Comparison of ENCODE assay signal across 9 cellular contexts in the genomic region with DNA sequence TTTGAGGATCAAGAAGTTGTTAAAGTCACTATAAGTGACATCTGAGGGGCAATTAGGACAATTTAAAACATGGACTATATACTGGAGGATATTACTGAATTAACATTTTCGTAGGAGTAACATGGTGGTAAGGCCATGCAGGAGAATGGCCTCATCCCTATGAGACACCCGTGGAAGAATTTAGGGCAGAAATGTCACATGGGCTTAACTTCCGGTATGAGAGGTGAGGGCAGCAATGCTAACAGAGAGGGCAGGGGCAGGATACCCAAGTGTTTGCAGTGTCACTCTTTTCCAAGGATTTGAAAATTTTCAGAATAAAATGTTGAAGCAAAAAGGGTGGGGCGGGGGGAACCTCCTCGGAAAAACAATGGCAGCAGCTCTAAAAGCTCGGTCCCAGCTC. TPM values are rescaled to one million over a fixed set of nuclear protein-coding genes. Genes with fewer than 3 reads are reported as not detected.
A peak's percentile ranks its signal among the peaks of the same experiment; 100 is the strongest.
DNase-seq lines count a peak whose midpoint lies in the region; ATAC-seq and TF ChIP-seq lines count a peak whose summit lies in the region.
"Had no signal": no experiment of that assay in that cellular context is flagged by ENCODE, and none has a peak within 500 bp of the region (broad histone marks: within the 10 kb centered on the region; RNA-seq: fewer than 3 reads in every experiment).

No MANE protein-coding gene starts in this region.

- ATAC-seq in WTC11: no peak
- ATAC-seq in right cardiac atrium: no peak

- no peaks in the 10 kb centered on the region for H3K27me3 ChIP-seq in right cardiac atrium (ENCODE audit: control insufficient read depth, insufficient read depth)
- no peaks in the 10 kb centered on the region for H3K27me3 ChIP-seq in smooth muscle cell (ENCODE audit: low read depth)

- H3K9ac ChIP-seq in smooth muscle cell (ENCODE audit: low read depth): peak overlapping the region; percentile 12

- intact Hi-C loops in right cardiac atrium (cut with DNase I): loop anchor here in 2 of 4 donors (5.0 to 10.0 kb wide), 2 partner anchors 42 to 49 kb away; a partner anchor contains a TSS

- no peak for TF ChIP-seq CTCF in WTC11 (IDR thresholded peaks at IDR 0.05)
- no peak for TF ChIP-seq CTCF in smooth muscle cell (IDR thresholded peaks at IDR 0.05; ENCODE audit: borderline replicate concordance, insufficient read depth, poor library complexity, severe bottlenecking)

- H3K36me3 ChIP-seq in smooth muscle cell (ENCODE audit: low read depth): no peaks in the 10 kb centered on the region

- H3K27ac Mint-ChIP-seq in WTC11: peak overlapping the region; percentile 88

- 0 out of 2 replicates have a peak overlapping the region, but pooled peaks have one; percentile 6 for H3K4me3 Mint-ChIP-seq in WTC11

- H3K9me3 ChIP-seq in right cardiac atrium (ENCODE audit: control insufficient read depth, low read length) (no peaks in the 10 kb centered on the region), smooth muscle cell (replicated peaks; ENCODE audit: low read depth) (no peaks in the 10 kb centered on the region)

- peak overlapping the region; percentile 76 for H3K4me2 ChIP-seq in smooth muscle cell

- no peaks in the 10 kb centered on the region; the same call in 1 of the 2 replicates for H3K27me3 Mint-ChIP-seq in WTC11 (ENCODE audit: low read depth)

- peaks cover 100% of the 10 kb centered on the region for H4K20me1 ChIP-seq in smooth muscle cell (ENCODE audit: low read depth)

- peaks cover 92% of the 10 kb centered on the region for H3K79me2 ChIP-seq in smooth muscle cell (ENCODE audit: low read depth)

- H3K4me1 ChIP-seq in right cardiac atrium (ENCODE audit: control insufficient read depth, insufficient read depth, low read length): peaks cover 34% of the 10 kb centered on the region
- H3K4me1 ChIP-seq in smooth muscle cell (ENCODE audit: low read depth): peaks cover 60% of the 10 kb centered on the region

- 42% methylated on average over 6 of the region's 6 CpGs for WGBS in right cardiac atrium
- WGBS in smooth muscle cell (ENCODE audit: low lambda C conversion rate): 68% methylated on average over 6 of the region's 6 CpGs

- H3K27ac ChIP-seq in right cardiac atrium (ENCODE audit: low read length) (peak overlapping the region; percentile 80), smooth muscle cell (ENCODE audit: low read depth) (peak overlapping the region; percentile 77)
- H3K27ac ChIP-seq: 22Rv1 had no signal

- POLR2A ChIA-PET in WTC11 (lab: Charles Lee): no interaction called here

- DNase-seq in DMS153 (lab: John Stamatoyannopoulos, UW) (peak; percentile 33), DMS153 treated with DMSO at 0.1 percent for 48 hours (lab: John Stamatoyannopoulos, UW; ENCODE audit: unreplicated experiment) (no peak), WTC11 (ENCODE audit: low spot score) (no peak), right cardiac atrium (no peak), smooth muscle cell (lab: John Stamatoyannopoulos, UW; ENCODE audit: unreplicated experiment) (no peak), NCI-H187 (lab: John Stamatoyannopoulos, UW) (no peak), NCI-H748 treated with DMSO at 0.1 percent for 48 hours (lab: John Stamatoyannopoulos, UW) (no peak), cerebellar nuclear complex (lab: John Stamatoyannopoulos, UW) (no peak)

- CTCF ChIA-PET in WTC11 (lab: Charles Lee): interaction anchor here (0.9 to 9.0 kb wide), 3 partner anchors 14 to 150 kb away, joined by 4 to 95 read pairs (median 10); no protein-coding TSS in a partner anchor

- H3F3A ChIP-seq in smooth muscle cell (ENCODE audit: low read depth): peaks cover 14% of the 10 kb centered on the region

- H2AFZ ChIP-seq in smooth muscle cell (ENCODE audit: low read depth): no peak overlapping the region

- no peaks in the 10 kb centered on the region for H3K9me3 Mint-ChIP-seq in WTC11

- H3K4me3 ChIP-seq in right cardiac atrium (ENCODE audit: low read length) (no peak overlapping the region), smooth muscle cell (peak overlapping the region; percentile 31)

- peaks cover 95% of the 10 kb centered on the region for H3K4me1 Mint-ChIP-seq in WTC11

- H3K36me3 Mint-ChIP-seq in WTC11: no peaks in the 10 kb centered on the region

TF ChIP-seq in WTC11, 78 proteins besides CTCF, POLR2A, EP300 and RAD21 (continues in another document):
- TF ChIP-seq ESRRA (CRISPR knock-in tag; IDR thresholded peaks at IDR 0.05; ENCODE audit: borderline replicate concordance) (no peak), RORB (CRISPR knock-in tag; IDR thresholded peaks at IDR 0.05) (no peak), TEAD4 (CRISPR knock-in tag; IDR thresholded peaks at IDR 0.05) (no peak), KAT7 (CRISPR knock-in tag; IDR thresholded peaks at IDR 0.05; ENCODE audit: borderline replicate concordance) (no peak), NR1H2 (CRISPR knock-in tag; IDR thresholded peaks at IDR 0.05) (no peak)
- TF ChIP-seq, protein P1, sequence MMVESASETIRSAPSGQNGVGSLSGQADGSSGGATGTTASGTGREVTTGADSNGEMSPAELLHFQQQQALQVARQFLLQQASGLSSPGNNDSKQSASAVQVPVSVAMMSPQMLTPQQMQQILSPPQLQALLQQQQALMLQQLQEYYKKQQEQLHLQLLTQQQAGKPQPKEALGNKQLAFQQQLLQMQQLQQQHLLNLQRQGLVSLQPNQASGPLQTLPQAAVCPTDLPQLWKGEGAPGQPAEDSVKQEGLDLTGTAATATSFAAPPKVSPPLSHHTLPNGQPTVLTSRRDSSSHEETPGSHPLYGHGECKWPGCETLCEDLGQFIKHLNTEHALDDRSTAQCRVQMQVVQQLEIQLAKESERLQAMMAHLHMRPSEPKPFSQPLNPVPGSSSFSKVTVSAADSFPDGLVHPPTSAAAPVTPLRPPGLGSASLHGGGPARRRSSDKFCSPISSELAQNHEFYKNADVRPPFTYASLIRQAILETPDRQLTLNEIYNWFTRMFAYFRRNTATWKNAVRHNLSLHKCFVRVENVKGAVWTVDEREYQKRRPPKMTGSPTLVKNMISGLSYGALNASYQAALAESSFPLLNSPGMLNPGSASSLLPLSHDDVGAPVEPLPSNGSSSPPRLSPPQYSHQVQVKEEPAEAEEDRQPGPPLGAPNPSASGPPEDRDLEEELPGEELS (CRISPR knock-in tag; IDR thresholded peaks at IDR 0.05): no peak
- TF ChIP-seq, protein P2, sequence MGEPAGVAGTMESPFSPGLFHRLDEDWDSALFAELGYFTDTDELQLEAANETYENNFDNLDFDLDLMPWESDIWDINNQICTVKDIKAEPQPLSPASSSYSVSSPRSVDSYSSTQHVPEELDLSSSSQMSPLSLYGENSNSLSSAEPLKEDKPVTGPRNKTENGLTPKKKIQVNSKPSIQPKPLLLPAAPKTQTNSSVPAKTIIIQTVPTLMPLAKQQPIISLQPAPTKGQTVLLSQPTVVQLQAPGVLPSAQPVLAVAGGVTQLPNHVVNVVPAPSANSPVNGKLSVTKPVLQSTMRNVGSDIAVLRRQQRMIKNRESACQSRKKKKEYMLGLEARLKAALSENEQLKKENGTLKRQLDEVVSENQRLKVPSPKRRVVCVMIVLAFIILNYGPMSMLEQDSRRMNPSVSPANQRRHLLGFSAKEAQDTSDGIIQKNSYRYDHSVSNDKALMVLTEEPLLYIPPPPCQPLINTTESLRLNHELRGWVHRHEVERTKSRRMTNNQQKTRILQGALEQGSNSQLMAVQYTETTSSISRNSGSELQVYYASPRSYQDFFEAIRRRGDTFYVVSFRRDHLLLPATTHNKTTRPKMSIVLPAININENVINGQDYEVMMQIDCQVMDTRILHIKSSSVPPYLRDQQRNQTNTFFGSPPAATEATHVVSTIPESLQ (CRISPR knock-in tag; IDR thresholded peaks at IDR 0.05): no peak
- TF ChIP-seq, protein P3, sequence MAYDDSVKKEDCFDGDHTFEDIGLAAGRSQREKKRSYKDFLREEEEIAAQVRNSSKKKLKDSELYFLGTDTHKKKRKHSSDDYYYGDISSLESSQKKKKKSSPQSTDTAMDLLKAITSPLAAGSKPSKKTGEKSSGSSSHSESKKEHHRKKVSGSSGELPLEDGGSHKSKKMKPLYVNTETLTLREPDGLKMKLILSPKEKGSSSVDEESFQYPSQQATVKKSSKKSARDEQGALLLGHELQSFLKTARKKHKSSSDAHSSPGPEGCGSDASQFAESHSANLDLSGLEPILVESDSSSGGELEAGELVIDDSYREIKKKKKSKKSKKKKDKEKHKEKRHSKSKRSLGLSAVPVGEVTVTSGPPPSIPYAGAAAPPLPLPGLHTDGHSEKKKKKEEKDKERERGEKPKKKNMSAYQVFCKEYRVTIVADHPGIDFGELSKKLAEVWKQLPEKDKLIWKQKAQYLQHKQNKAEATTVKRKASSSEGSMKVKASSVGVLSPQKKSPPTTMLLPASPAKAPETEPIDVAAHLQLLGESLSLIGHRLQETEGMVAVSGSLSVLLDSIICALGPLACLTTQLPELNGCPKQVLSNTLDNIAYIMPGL (CRISPR knock-in tag; IDR thresholded peaks at IDR 0.05): no peak
- TF ChIP-seq, protein P4, sequence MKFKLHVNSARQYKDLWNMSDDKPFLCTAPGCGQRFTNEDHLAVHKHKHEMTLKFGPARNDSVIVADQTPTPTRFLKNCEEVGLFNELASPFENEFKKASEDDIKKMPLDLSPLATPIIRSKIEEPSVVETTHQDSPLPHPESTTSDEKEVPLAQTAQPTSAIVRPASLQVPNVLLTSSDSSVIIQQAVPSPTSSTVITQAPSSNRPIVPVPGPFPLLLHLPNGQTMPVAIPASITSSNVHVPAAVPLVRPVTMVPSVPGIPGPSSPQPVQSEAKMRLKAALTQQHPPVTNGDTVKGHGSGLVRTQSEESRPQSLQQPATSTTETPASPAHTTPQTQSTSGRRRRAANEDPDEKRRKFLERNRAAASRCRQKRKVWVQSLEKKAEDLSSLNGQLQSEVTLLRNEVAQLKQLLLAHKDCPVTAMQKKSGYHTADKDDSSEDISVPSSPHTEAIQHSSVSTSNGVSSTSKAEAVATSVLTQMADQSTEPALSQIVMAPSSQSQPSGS (CRISPR knock-in tag; IDR thresholded peaks at IDR 0.05; ENCODE audit: borderline replicate concordance, low read depth): no peak

RNA-seq across cellular contexts. Expression of a gene that starts 23.6 kb away (rescaled TPM):
- 74.5 to 76.3 TPM (median 75.6 TPM) in 3 replicates for total RNA-seq in WTC11 (2021)
- total RNA-seq in right cardiac atrium: 10 to 100 TPM; 54.8 to 73.8 (median 67.7) TPM
- polyA plus RNA-seq in right cardiac atrium: 49.6 TPM
- 45.3 and 65.8 TPM in 2 replicates for total RNA-seq in smooth muscle cell
- polyA plus RNA-seq in smooth muscle cell: 11.7 and 13.4 TPM in 2 replicates

RNA-seq across cellular contexts. Expression of a gene that starts 40.2 kb away (rescaled TPM):
- total RNA-seq in WTC11 (2021): 4.6 to 5.8 TPM (median 5.3 TPM) in 3 replicates
- 10 to 100 TPM in 2 of 4 donors, 1 to 10 TPM in 2; 8.9 to 14.2 (median 9.9) TPM for total RNA-seq in right cardiac atrium
- 7.1 TPM for polyA plus RNA-seq in right cardiac atrium
- 4.6 and 17.3 TPM in 2 replicates for total RNA-seq in smooth muscle cell
- 5.1 and 13.0 TPM in 2 replicates for polyA plus RNA-seq in smooth muscle cell

RNA-seq across cellular contexts. Expression of a gene that starts 49.6 kb away (rescaled TPM):
- total RNA-seq in WTC11 (2021): 2.5 to 3.3 TPM (median 3.3 TPM) in 3 replicates
- total RNA-seq in right cardiac atrium: 1 to 10 TPM; 1.9 to 5.8 (median 3.8) TPM
- polyA plus RNA-seq in right cardiac atrium: 3.6 TPM
- total RNA-seq in smooth muscle cell: 0.36 and 3.6 TPM in 2 replicates
- polyA plus RNA-seq in smooth muscle cell: 0.95 and 2.6 TPM in 2 replicates

RNA-seq across cellular contexts. Expression of a gene that starts 50.7 kb away (rescaled TPM):
- total RNA-seq in WTC11 (2021) (260 to 261 TPM (median 260 TPM) in 3 replicates), right cardiac atrium (100 to 1,000 TPM; 515 to 756 (median 624) TPM), smooth muscle cell (169 and 209 TPM in 2 replicates)
- polyA plus RNA-seq in right cardiac atrium (1,214 TPM), smooth muscle cell (487 and 493 TPM in 2 replicates)
